Comparison of ENCODE assay signal across 1 cellular context in the genomic region with DNA sequence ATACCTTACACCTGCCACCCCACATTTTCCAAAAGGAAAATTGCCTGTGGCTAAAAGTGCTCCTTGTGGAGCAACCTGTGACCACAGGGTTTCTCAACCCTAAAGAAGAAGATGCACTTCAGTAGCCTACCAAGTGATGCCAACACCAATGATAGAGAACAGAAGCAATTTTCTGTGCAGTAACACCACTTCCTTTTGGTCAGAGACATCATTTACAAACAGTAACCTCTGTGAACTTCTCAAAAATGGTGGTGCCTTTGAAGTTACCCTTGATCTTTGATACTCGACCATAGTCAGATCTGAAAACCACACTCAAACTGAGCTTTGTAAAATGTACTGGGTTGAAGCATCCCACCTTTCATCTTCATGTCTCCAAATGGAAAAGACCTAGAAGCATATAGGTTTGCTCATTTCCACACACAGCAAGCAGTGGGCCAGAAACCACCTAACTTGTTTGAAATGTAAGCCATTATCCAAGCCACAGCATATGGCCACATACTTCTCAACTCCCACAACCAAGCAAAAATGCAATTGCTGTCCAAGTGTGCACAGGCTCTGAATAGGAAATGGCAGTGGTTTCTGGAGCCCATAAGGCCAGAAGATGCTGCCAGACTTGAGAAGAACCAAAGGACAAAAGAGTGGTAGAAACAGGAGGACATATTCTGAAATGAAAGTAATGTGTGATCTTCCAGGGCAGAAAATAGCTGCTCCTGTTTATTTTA.
TF ChIP-seq lines count a peak whose summit lies in the region.

No MANE protein-coding gene starts in this region.

TF ChIP-seq in H1, 55 proteins besides CTCF, POLR2A, EP300 and RAD21:
- TF ChIP-seq SIX5 (IDR thresholded peaks at IDR 0.05; ENCODE audit: low read depth, low read length) (no peak), JUND (IDR thresholded peaks at IDR 0.05; ENCODE audit: low read length) (no peak)
TF ChIP-seq in H1: peak in this region for 0.
